In genomic region chr16:30353438-30354129, GRCh38 we compare ENCODE assay signal across 7 cellular contexts. TPM values are rescaled to one million over a fixed set of nuclear protein-coding genes. Genes with fewer than 3 reads are reported as not detected.
DNase-seq lines count a peak whose midpoint lies in the region; ATAC-seq and TF ChIP-seq lines count a peak whose summit lies in the region.

No MANE protein-coding gene starts in this region.

- H3K4me2 ChIP-seq in HCT116 (ENCODE audit: low read length), result peak overlapping the region; percentile 74

- H3K9ac ChIP-seq in HCT116 (ENCODE audit: low read length), result peak overlapping the region; percentile 99

- no peaks in the 10 kb centered on the region for H3K27me3 ChIP-seq in HCT116 (ENCODE audit: insufficient read depth, low read length)
- H3K27me3 ChIP-seq in gastroesophageal sphincter, result no peaks in the 10 kb centered on the region
- H3K27me3 ChIP-seq in spleen (replicated peaks in 1 of 7), result no peaks in the 10 kb centered on the region

- TF ChIP-seq RAD21 in HCT116 (IDR thresholded peaks at IDR 0.05; ENCODE audit: low read depth), result no peak

- H3K9me2 ChIP-seq in HCT116 (ENCODE audit: insufficient read depth), result no peaks in the 10 kb centered on the region

- H3K79me2 ChIP-seq in HCT116 (ENCODE audit: insufficient read depth, low read length), result peaks cover 34% of the 10 kb centered on the region

- 91% methylated on average over 9 of the region's 23 CpGs; no CpG with 5 or more reads in 1 of the 2 donors for WGBS in gastroesophageal sphincter (ENCODE audit: low coverage in 1 of 2), 2 donors
- 90 to 96% (median 91%) methylated on average over 18 to 23 of the region's 23 CpGs for WGBS in spleen, 5 donors

- peak overlapping the region; percentile 92 for H3K27ac ChIP-seq in HCT116 (ENCODE audit: low read depth, low read length)
- peak overlapping the region in 3 of 4 donors; percentile 87 to 100 (median 94) for H3K27ac ChIP-seq in gastroesophageal sphincter
- H3K27ac ChIP-seq in spleen, result peak overlapping the region in 5 of 8 donors; percentile 93 to 98 (median 94)

- BruUV-seq in HCT116 (replicated peaks; lab: Mats Ljungman, UMichigan), result no TSS peak

- H4K20me1 ChIP-seq in HCT116 (ENCODE audit: insufficient read depth), result no peaks in the 10 kb centered on the region

- no peak overlapping the region for H2AFZ ChIP-seq in HCT116 (ENCODE audit: low read depth, low read length, poor library complexity, severe bottlenecking)

- RAD21 ChIA-PET in HCT116 (lab: Charles Lee; ENCODE audit: low non-redundant PET in 1 of 2, low total read pairs in 2 of 2, uncharacterized antibody in 2 of 2, unreplicated experiment in 2 of 2), result no interaction called here

- TF ChIP-seq CTCF in HCT116 (IDR thresholded peaks at IDR 0.05 in 2 of 3, conservative IDR thresholded peaks at IDR 0.05 in 1 of 3; ENCODE audit: borderline replicate concordance in 1 of 3, insufficient read depth in 1 of 3, low read depth in 2 of 3, low read length in 2 of 3) (no peak), WI38 (IDR thresholded peaks at IDR 0.05; ENCODE audit: low read depth, low read length) (no peak), gastroesophageal sphincter (IDR thresholded peaks at IDR 0.05) (no peak), spleen (IDR thresholded peaks at IDR 0.05 in 8 of 11, conservative IDR thresholded peaks at IDR 0.05 in 3 of 11) (no peak)

- no peak for DNase-seq in HCT116 (ENCODE audit: low read depth, low spot score)
- DNase-seq in spleen, result peak; percentile 74
- DNase-seq in COR-L47 (lab: John Stamatoyannopoulos, UW), result no peak

- intact Hi-C loops in HCT116 (cut with micrococcal nuclease), result no loop called here
- intact Hi-C loops in spleen (cut with DNase I; ENCODE audit: low total_unique reads), result loop anchor here (5.0 kb wide), 1 partner anchor 49 kb away; no protein-coding TSS in a partner anchor

- POLR2A ChIA-PET in HCT116 (lab: Charles Lee), result no interaction called here

- H3K36me3 ChIP-seq in HCT116 (ENCODE audit: control insufficient read depth in 1 of 2, insufficient read depth in 2 of 2, low read length in 2 of 2) (peaks cover 9 to 46% of the 10 kb centered on the region in 2 experiments; a peak in 2 of 4 replicates), gastroesophageal sphincter (peaks cover 0 to 70% of the 10 kb centered on the region in 2 donors), spleen (peaks cover 0 to 72% (median 50%) of the 10 kb centered on the region in 6 donors)

- no peak for ATAC-seq in HCT116
- no peak for ATAC-seq in gastroesophageal sphincter
- ATAC-seq in GM21423 (IDR thresholded peaks at IDR 0.05; ENCODE audit: unreplicated experiment), result no peak
- ATAC-seq in GM21528 (IDR thresholded peaks at IDR 0.05; ENCODE audit: low FRiP score, unreplicated experiment), result no peak

- TF ChIP-seq POLR2A in HCT116 (IDR thresholded peaks at IDR 0.05; ENCODE audit: borderline replicate concordance, extremely low read depth, insufficient read depth, insufficient read length) (no peak), gastroesophageal sphincter (IDR thresholded peaks at IDR 0.05) (no peak), spleen (IDR thresholded peaks at IDR 0.05) (no peak)

- H3K4me3 ChIP-seq in HCT116 (replicated peaks in 1 of 2; ENCODE audit: low read depth in 1 of 2, low read length in 2 of 2) (peak overlapping the region; percentile 86 to 92), WI38 (ENCODE audit: low read depth, low read length) (peak overlapping the region; percentile 98), gastroesophageal sphincter (peak overlapping the region in 1 of 2 donors; percentile 74), spleen (peak overlapping the region in 7 of 8 donors; percentile 77 to 98 (median 88))

- H3K4me1 ChIP-seq in HCT116 (ENCODE audit: control insufficient read depth in 1 of 2, insufficient read depth in 2 of 2, low read length in 2 of 2) (peaks cover 39 to 54% of the 10 kb centered on the region in 2 experiments), gastroesophageal sphincter (peaks cover 3 to 54% (median 40%) of the 10 kb centered on the region in 3 donors), spleen (peaks cover 22 to 91% (median 66%) of the 10 kb centered on the region in 6 donors)

- TF ChIP-seq EP300 in gastroesophageal sphincter (IDR thresholded peaks at IDR 0.05), result no peak

- no peaks in the 10 kb centered on the region for H3K9me3 ChIP-seq in HCT116 (ENCODE audit: control insufficient read depth in 1 of 2, insufficient read depth in 1 of 2, low read depth in 1 of 2, low read length in 2 of 2)
- no peaks in the 10 kb centered on the region for H3K9me3 ChIP-seq in gastroesophageal sphincter
- H3K9me3 ChIP-seq in spleen, result no peaks in the 10 kb centered on the region

- CTCF ChIA-PET in HCT116 (lab: Charles Lee), result interaction anchor here (2.0 kb wide), 2 partner anchors 17 to 56 kb away, joined by 7 to 10 read pairs; partner anchors contain the start of gene TBC1D10B

TF ChIP-seq in HCT116, 20 proteins besides CTCF, POLR2A, EP300 and RAD21:
- TF ChIP-seq CEBPB (IDR thresholded peaks at IDR 0.05; ENCODE audit: low read depth) (no peak), ZFX (IDR thresholded peaks at IDR 0.05) (no peak), YY1 (IDR thresholded peaks at IDR 0.05; ENCODE audit: extremely low read depth, insufficient replicate concordance, low read depth, low read length) (no peak), TCF7L2 (IDR thresholded peaks at IDR 0.05; ENCODE audit: borderline replicate concordance, extremely low read depth, insufficient read depth, insufficient read length) (no peak), SP1 (IDR thresholded peaks at IDR 0.05; ENCODE audit: low read depth) (no peak), ELF1 (IDR thresholded peaks at IDR 0.05; ENCODE audit: borderline replicate concordance, low read depth) (no peak), CBX3 (IDR thresholded peaks at IDR 0.05; ENCODE audit: low read depth) (no peak), SRF (IDR thresholded peaks at IDR 0.05; ENCODE audit: low read depth) (no peak), JUND (IDR thresholded peaks at IDR 0.05) (no peak), FOSL1 (IDR thresholded peaks at IDR 0.05; ENCODE audit: low read depth) (no peak), ZNF274 (IDR thresholded peaks at IDR 0.05; ENCODE audit: low read depth, low read length) (no peak), EGR1 (IDR thresholded peaks at IDR 0.05; ENCODE audit: low read depth) (no peak), EZH2phosphoT487 (IDR thresholded peaks at IDR 0.05; ENCODE audit: borderline replicate concordance) (no peak)

RNA-seq across cellular contexts. Expression of gene CD2BP2, which starts 1.5 kb away (rescaled TPM):
- total RNA-seq in HCT116 (2021; ENCODE audit: unreplicated experiment), result 51.8 TPM
- 24.9 and 27.4 TPM in 2 replicates for polyA plus RNA-seq in HCT116 (2012)
- 10 to 100 TPM; 43.1 to 68.1 (median 54.3) TPM for total RNA-seq in gastroesophageal sphincter
- total RNA-seq in spleen, result 10 to 100 TPM; 33.9 to 60.0 (median 55.8) TPM
- 10 to 100 TPM; 27.8 to 42.9 (median 42.9) TPM for polyA plus RNA-seq in spleen

RNA-seq across cellular contexts. Expression of gene TBC1D10B, which starts 16.7 kb away (rescaled TPM):
- total RNA-seq in HCT116 (2021; ENCODE audit: unreplicated experiment), result 49.2 TPM
- 35.5 and 38.1 TPM in 2 replicates for polyA plus RNA-seq in HCT116 (2012)
- 10 to 100 TPM; 17.1 to 40.9 (median 20.4) TPM for total RNA-seq in gastroesophageal sphincter
- total RNA-seq in spleen, result 10 to 100 TPM; 32.5 to 50.4 (median 45.8) TPM
- polyA plus RNA-seq in spleen, result 10 to 100 TPM; 17.3 to 33.3 (median 22.5) TPM

RNA-seq across cellular contexts. Expression of gene MYL11, which starts 21.0 kb away (rescaled TPM):
- total RNA-seq in HCT116 (2021; ENCODE audit: unreplicated experiment), result not detected
- 0.46 and 1.4 TPM in 2 replicates for polyA plus RNA-seq in HCT116 (2012)
- not detected for total RNA-seq in gastroesophageal sphincter
- 1 to 10 TPM in 1 of 7 donors, not detected in 6; 1.4 TPM for total RNA-seq in spleen
- polyA plus RNA-seq in spleen, result 1 to 10 TPM; 2.7 to 4.3 (median 2.8) TPM

RNA-seq across cellular contexts. Expression of gene SEPTIN1, which starts 28.8 kb away (rescaled TPM):
- 3.4 TPM for total RNA-seq in HCT116 (2021; ENCODE audit: unreplicated experiment)
- polyA plus RNA-seq in HCT116 (2012), result 2.3 and 2.4 TPM in 2 replicates
- 1 to 10 TPM in 2 of 4 donors, under 1 TPM in 2; 0.59 to 2.2 (median 1.2) TPM for total RNA-seq in gastroesophageal sphincter
- total RNA-seq in spleen, result 100 to 1,000 TPM in 1 of 7 donors, 10 to 100 TPM in 6; 38.5 to 105 (median 72.4) TPM
- polyA plus RNA-seq in spleen, result 100 to 1,000 TPM; 154 to 199 (median 179) TPM

RNA-seq across cellular contexts. Expression of gene ZNF48, which starts 41.6 kb away (rescaled TPM):
- total RNA-seq in HCT116 (2021; ENCODE audit: unreplicated experiment), result 17.9 TPM
- 12.8 and 15.5 TPM in 2 replicates for polyA plus RNA-seq in HCT116 (2012)
- total RNA-seq in gastroesophageal sphincter, result 10 to 100 TPM in 3 of 4 donors, 1 to 10 TPM in 1; 7.9 to 17.5 (median 12.2) TPM
- 10 to 100 TPM in 3 of 7 donors, 1 to 10 TPM in 4; 7.1 to 10.4 (median 9.5) TPM for total RNA-seq in spleen
- 1 to 10 TPM; 2.7 to 5.7 (median 3.5) TPM for polyA plus RNA-seq in spleen
